ENCODE assay signal across 19 cellular contexts in the genomic region with DNA sequence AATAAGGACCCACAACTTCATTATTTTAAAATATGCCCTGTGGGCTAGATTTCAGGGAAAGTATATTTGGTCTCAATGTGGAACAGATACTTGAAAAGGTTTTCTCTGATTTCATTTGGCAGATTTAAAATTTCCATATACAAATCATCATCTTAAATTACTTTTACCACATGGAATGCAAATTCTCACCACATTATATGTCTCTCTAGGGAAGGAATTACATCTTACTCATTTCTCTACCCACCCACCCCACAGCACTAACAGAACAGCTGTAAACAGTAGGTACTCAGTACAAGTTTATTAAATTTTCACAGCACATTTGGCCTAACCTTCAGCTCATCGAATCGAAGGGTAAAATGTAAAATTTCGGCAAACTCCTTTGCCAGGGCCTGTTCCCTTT.
"Had no signal": no experiment of that assay in that cellular context is flagged by ENCODE, and none has a peak within 500 bp of the region (broad histone marks: within the 10 kb centered on the region; RNA-seq: fewer than 3 reads in every experiment).

No MANE protein-coding gene starts in this region.

- H3K9me3 Mint-ChIP-seq: dendritic cell treated with granulocyte-macrophage colony-stimulating factor and Interleukin-4, amounts not matched to agents 40 ng/mL and 50 ng/mL, for 4 days; endodermal cell; naive thymus-derived CD8-positive, alpha-beta T cell; nephron progenitor cell; stimulated activated naive CD8-positive, alpha-beta T cell treated with anti-CD3 and anti-CD28 coated beads, Interleukin-15, amount 100 ng/mL, for 72 hours had no signal

- H3K4me3 ChIP-seq: lower lobe of right lung, prostate gland, right atrium auricular region, spleen, thyroid gland had no signal

- H3K4me3 Mint-ChIP-seq: dendritic cell treated with granulocyte-macrophage colony-stimulating factor and Interleukin-4, amounts not matched to agents 40 ng/mL and 50 ng/mL, for 4 days; endodermal cell; naive thymus-derived CD8-positive, alpha-beta T cell; nephron progenitor cell; stimulated activated naive CD8-positive, alpha-beta T cell treated with anti-CD3 and anti-CD28 coated beads, Interleukin-15, amount 100 ng/mL, for 72 hours had no signal

- ATAC-seq: esophagus mucosa; left ventricle myocardium superior; lower lobe of right lung; naive thymus-derived CD8-positive, alpha-beta T cell; sciatic nerve; stimulated activated naive CD8-positive, alpha-beta T cell treated with anti-CD3 and anti-CD28 coated beads, Interleukin-15, amount 100 ng/mL, for 72 hours had no signal

- H3K27ac ChIP-seq: epithelial cell of prostate, lower lobe of right lung, prostate gland, right atrium auricular region, spleen, thyroid gland had no signal

- H3K4me1 ChIP-seq: lower lobe of right lung, prostate gland, right atrium auricular region, spleen had no signal

- H3K9me3 ChIP-seq: lower lobe of right lung, prostate gland, right atrium auricular region, spleen, thyroid gland had no signal

- H3K36me3 Mint-ChIP-seq: naive thymus-derived CD8-positive, alpha-beta T cell had no signal

- DNase-seq: effector CD8-positive, alpha-beta T cell; endodermal cell; left ventricle myocardium superior; lower lobe of right lung; naive thymus-derived CD8-positive, alpha-beta T cell; nephron progenitor cell; nucleus accumbens; spleen; stimulated activated CD4-positive, alpha-beta T cell treated with anti-CD3 and anti-CD28 coated beads, Interleukin-4, amount 100 ng/mL, for 4 hours; stimulated activated naive CD4-positive, alpha-beta T cell; stimulated activated naive CD8-positive, alpha-beta T cell treated with anti-CD3 and anti-CD28 coated beads, Interleukin-15, amount 100 ng/mL, for 72 hours; thyroid gland; trophoblast cell had no signal

- H3K27me3 Mint-ChIP-seq: dendritic cell treated with granulocyte-macrophage colony-stimulating factor and Interleukin-4, amounts not matched to agents 40 ng/mL and 50 ng/mL, for 4 days had no signal

- H3K27ac Mint-ChIP-seq: dendritic cell treated with granulocyte-macrophage colony-stimulating factor and Interleukin-4, amounts not matched to agents 40 ng/mL and 50 ng/mL, for 4 days; endodermal cell; naive thymus-derived CD8-positive, alpha-beta T cell; nephron progenitor cell; stimulated activated naive CD8-positive, alpha-beta T cell treated with anti-CD3 and anti-CD28 coated beads, Interleukin-15, amount 100 ng/mL, for 72 hours had no signal

- H3K4me1 Mint-ChIP-seq: naive thymus-derived CD8-positive, alpha-beta T cell; stimulated activated naive CD8-positive, alpha-beta T cell treated with anti-CD3 and anti-CD28 coated beads, Interleukin-15, amount 100 ng/mL, for 72 hours had no signal

- H3K27me3 ChIP-seq: right atrium auricular region, spleen, thyroid gland had no signal
